ENCODE assay signal across 34 cellular contexts in genomic region chr14:98551028-98551427, GRCh38.
"Had no signal": no experiment of that assay in that cellular context is flagged by ENCODE, and none has a peak within 500 bp of the region (broad histone marks: within the 10 kb centered on the region; RNA-seq: fewer than 3 reads in every experiment).

No MANE protein-coding gene starts in this region.

- H3K36me3 Mint-ChIP-seq: activated naive CD4-positive, alpha-beta T cell treated with anti-CD3 and anti-CD28 coated beads, Interleukin-2, amount 10 ng/mL, durations not matched to agents 7 days and 5 days; activated naive CD8-positive, alpha-beta T cell treated with anti-CD3 and anti-CD28 coated beads, Interleukin-2, amount 10 ng/mL, durations not matched to agents 7 days and 5 days; brain had no signal

- H3K9me3 Mint-ChIP-seq: activated naive CD4-positive, alpha-beta T cell treated with anti-CD3 and anti-CD28 coated beads, Interleukin-2, amount 10 ng/mL, durations not matched to agents 7 days and 5 days; activated naive CD8-positive, alpha-beta T cell treated with anti-CD3 and anti-CD28 coated beads, Interleukin-2, amount 10 ng/mL, durations not matched to agents 7 days and 5 days; activated T-helper 2 cell treated with anti-CD3 and anti-CD28 coated beads, Interferon-gamma antibody, Interleukin-2, Interleukin-4, amounts not matched to agents 10 μg/mL and 5 μg/mL and 100 μg/mL, durations not matched to agents 14 hours and 24 hours and 36 hours; central memory CD8-positive, alpha-beta T cell had no signal

- DNase-seq: activated effector memory CD4-positive, alpha-beta T cell treated with anti-CD3 and anti-CD28 coated beads, Interleukin-2, amount 50 U/mL, for 16 hours; activated effector memory CD4-positive, alpha-beta T cell treated with Interleukin-2 at 50 U/mL for 16 hours; activated gamma-delta T cell; activated gamma-delta T cell treated with Interleukin-2 at 50 U/mL for 16 hours; activated naive CD4-positive, alpha-beta T cell; activated naive CD4-positive, alpha-beta T cell treated with anti-CD3 and anti-CD28 coated beads for 36 hours; activated naive CD4-positive, alpha-beta T cell treated with anti-CD3 and anti-CD28 coated beads, Interleukin-2, amount 10 ng/mL, durations not matched to agents 7 days and 5 days; activated naive CD4-positive, alpha-beta T cell treated with anti-CD3 and anti-CD28 coated beads, Interleukin-2, amount 50 U/mL, for 16 hours; activated naive CD4-positive, alpha-beta T cell treated with Interleukin-2 at 50 U/mL for 16 hours; activated naive CD8-positive, alpha-beta T cell treated with anti-CD3 and anti-CD28 coated beads for 36 hours; activated naive CD8-positive, alpha-beta T cell treated with anti-CD3 and anti-CD28 coated beads, Interleukin-2, amount 10 ng/mL, durations not matched to agents 7 days and 5 days; activated naive CD8-positive, alpha-beta T cell treated with anti-CD3 and anti-CD28 coated beads, Interleukin-2, amount 50 U/mL, for 24 hours; activated T-cell treated with anti-CD3 and anti-CD28 coated beads, Interleukin-2, amount 50 U/mL, for 24 hours; activated T-cell treated with anti-CD3 and anti-CD28 coated beads, Interleukin-2, amount 50 U/mL, for 4 hours; activated T-cell treated with anti-CD3 and anti-CD28 coated beads, Interleukin-2, amount 50 U/mL, for 48 hours; activated T-cell treated with anti-CD3 and anti-CD28 coated beads, Interleukin-2, amount 50 U/mL, for 72 hours; adrenal gland; amniotic stem cell; amygdala; anterior cingulate cortex; aorta; body of pancreas; brain microvascular endothelial cell; caudate nucleus; central memory CD4-positive, alpha-beta T cell; cerebellar nuclear complex had no signal

- H3K27me3 Mint-ChIP-seq: activated naive CD4-positive, alpha-beta T cell treated with anti-CD3 and anti-CD28 coated beads, Interleukin-2, amount 10 ng/mL, durations not matched to agents 7 days and 5 days; activated naive CD4-positive, alpha-beta T cell treated with anti-CD3 and anti-CD28 coated beads, Interleukin-2, amount 50 U/mL, for 24 hours; activated naive CD8-positive, alpha-beta T cell; activated naive CD8-positive, alpha-beta T cell treated with anti-CD3 and anti-CD28 coated beads for 36 hours; activated naive CD8-positive, alpha-beta T cell treated with anti-CD3 and anti-CD28 coated beads, Interleukin-2, amount 10 ng/mL, durations not matched to agents 7 days and 5 days; activated naive CD8-positive, alpha-beta T cell treated with anti-CD3 and anti-CD28 coated beads, Interleukin-2, amount 50 U/mL, for 24 hours; activated T-cell treated with anti-CD3 and anti-CD28 coated beads, Interleukin-2, amount 50 U/mL, for 24 hours; activated T-helper 17 cell treated with anti-CD3 and anti-CD28 coated beads, Interleukin-2, amount 50 U/mL, for 72 hours; central memory CD8-positive, alpha-beta T cell had no signal

- H3K4me1 Mint-ChIP-seq: brain had no signal

- ATAC-seq: activated naive CD4-positive, alpha-beta T cell treated with anti-CD3 and anti-CD28 coated beads, Interleukin-2, amount 50 U/mL, for 72 hours; activated naive CD8-positive, alpha-beta T cell treated with anti-CD3 and anti-CD28 coated beads, Interleukin-2, amount 50 U/mL, for 24 hours; activated T-cell treated with anti-CD3 and anti-CD28 coated beads, Interleukin-2, amount 50 U/mL, for 4 hours; activated T-cell treated with anti-CD3 and anti-CD28 coated beads, Interleukin-2, amount 50 U/mL, for 72 hours; activated T-helper 17 cell treated with anti-CD3 and anti-CD28 coated beads, Interleukin-2, amount 50 U/mL, for 72 hours; body of pancreas had no signal

- H3K27ac Mint-ChIP-seq: activated naive CD4-positive, alpha-beta T cell treated with anti-CD3 and anti-CD28 coated beads for 36 hours; activated naive CD4-positive, alpha-beta T cell treated with anti-CD3 and anti-CD28 coated beads, Interleukin-2, amount 10 ng/mL, durations not matched to agents 7 days and 5 days; activated naive CD4-positive, alpha-beta T cell treated with anti-CD3 and anti-CD28 coated beads, Interleukin-2, amount 50 U/mL, for 24 hours; activated naive CD4-positive, alpha-beta T cell treated with anti-CD3 and anti-CD28 coated beads, Interleukin-2, amount 50 U/mL, for 72 hours; activated naive CD8-positive, alpha-beta T cell; activated naive CD8-positive, alpha-beta T cell treated with anti-CD3 and anti-CD28 coated beads for 36 hours; activated naive CD8-positive, alpha-beta T cell treated with anti-CD3 and anti-CD28 coated beads, Interleukin-2, amount 10 ng/mL, durations not matched to agents 7 days and 5 days; activated naive CD8-positive, alpha-beta T cell treated with anti-CD3 and anti-CD28 coated beads, Interleukin-2, amount 50 U/mL, for 24 hours; activated T-cell treated with anti-CD3 and anti-CD28 coated beads, Interleukin-2, amount 50 U/mL, for 24 hours; activated T-cell treated with anti-CD3 and anti-CD28 coated beads, Interleukin-2, amount 50 U/mL, for 72 hours; activated T-helper 1 cell treated with anti-CD3 and anti-CD28 coated beads, Interleukin-12 subunit alpha, Interleukin-12 subunit beta, Interleukin-2, Interleukin-4 antibody, amounts not matched to agents 30 ng/mL and 10 ng/mL and 1 ng/mL, durations not matched to agents 14 hours and 24 hours and 36 hours; activated T-helper 17 cell treated with anti-CD3 and anti-CD28 coated beads, Interleukin-2, amount 50 U/mL, for 72 hours; activated T-helper 2 cell treated with anti-CD3 and anti-CD28 coated beads, Interferon-gamma antibody, Interleukin-2, Interleukin-4, amounts not matched to agents 10 μg/mL and 5 μg/mL and 100 μg/mL, durations not matched to agents 14 hours and 24 hours and 36 hours; brain had no signal

- H3K4me3 Mint-ChIP-seq: activated naive CD4-positive, alpha-beta T cell treated with anti-CD3 and anti-CD28 coated beads for 36 hours; activated naive CD4-positive, alpha-beta T cell treated with anti-CD3 and anti-CD28 coated beads, Interleukin-2, amount 10 ng/mL, durations not matched to agents 7 days and 5 days; activated naive CD4-positive, alpha-beta T cell treated with anti-CD3 and anti-CD28 coated beads, Interleukin-2, amount 50 U/mL, for 24 hours; activated naive CD8-positive, alpha-beta T cell; activated naive CD8-positive, alpha-beta T cell treated with anti-CD3 and anti-CD28 coated beads for 36 hours; activated naive CD8-positive, alpha-beta T cell treated with anti-CD3 and anti-CD28 coated beads, Interleukin-2, amount 10 ng/mL, durations not matched to agents 7 days and 5 days; activated naive CD8-positive, alpha-beta T cell treated with anti-CD3 and anti-CD28 coated beads, Interleukin-2, amount 50 U/mL, for 24 hours; activated T-cell treated with anti-CD3 and anti-CD28 coated beads, Interleukin-2, amount 50 U/mL, for 24 hours; activated T-cell treated with anti-CD3 and anti-CD28 coated beads, Interleukin-2, amount 50 U/mL, for 4 hours; activated T-cell treated with anti-CD3 and anti-CD28 coated beads, Interleukin-2, amount 50 U/mL, for 72 hours; activated T-helper 1 cell treated with anti-CD3 and anti-CD28 coated beads, Interleukin-12 subunit alpha, Interleukin-12 subunit beta, Interleukin-2, Interleukin-4 antibody, amounts not matched to agents 30 ng/mL and 10 ng/mL and 1 ng/mL, durations not matched to agents 14 hours and 24 hours and 36 hours; activated T-helper 17 cell treated with anti-CD3 and anti-CD28 coated beads, Interleukin-2, amount 50 U/mL, for 72 hours; brain; central memory CD8-positive, alpha-beta T cell had no signal
